Comparison of ENCODE assay signal across 1 cellular context in the genomic region with DNA sequence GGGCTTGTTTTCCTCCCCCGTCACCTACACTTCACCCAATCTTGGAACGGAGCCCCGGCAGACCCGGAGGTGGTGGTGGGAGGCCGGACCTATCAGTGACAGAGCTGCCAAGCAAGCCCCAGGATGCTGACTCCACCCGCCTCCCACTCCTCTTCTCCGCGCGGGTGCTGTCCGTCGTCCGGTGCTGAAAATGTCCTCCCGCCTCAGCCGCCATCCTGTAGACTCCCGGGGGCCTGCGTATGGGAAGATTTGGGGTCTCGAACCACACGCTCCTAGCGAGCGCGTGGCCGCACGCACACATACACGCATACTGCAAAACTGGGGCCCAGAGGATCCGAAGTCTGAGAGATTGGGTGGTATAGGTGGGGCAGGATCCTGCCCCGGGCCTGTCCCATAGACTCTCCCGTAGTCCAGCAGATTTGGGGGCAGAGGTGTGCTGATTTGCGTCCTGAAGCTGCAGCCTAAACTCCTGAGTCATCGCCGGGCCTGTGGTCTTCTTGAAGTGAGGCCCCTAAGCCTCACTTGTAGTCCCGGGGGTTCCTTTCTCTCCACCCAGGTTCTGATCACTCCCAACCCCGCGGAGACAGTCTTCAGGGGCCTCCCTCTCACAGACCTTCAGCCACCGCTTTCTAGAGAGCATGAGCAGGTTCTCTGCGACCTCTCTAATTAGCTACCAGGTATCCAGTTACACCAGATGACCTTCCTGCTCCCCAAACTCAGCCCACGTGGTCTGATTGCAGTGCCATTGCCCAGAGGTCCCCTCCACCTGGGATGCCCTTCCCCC.
TF ChIP-seq lines count a peak whose summit lies in the region.

No MANE protein-coding gene starts in this region.

TF ChIP-seq in SK-N-SH, 30 proteins besides CTCF, POLR2A, EP300 and RAD21 (continued from another document):
- TF ChIP-seq, protein P1, sequence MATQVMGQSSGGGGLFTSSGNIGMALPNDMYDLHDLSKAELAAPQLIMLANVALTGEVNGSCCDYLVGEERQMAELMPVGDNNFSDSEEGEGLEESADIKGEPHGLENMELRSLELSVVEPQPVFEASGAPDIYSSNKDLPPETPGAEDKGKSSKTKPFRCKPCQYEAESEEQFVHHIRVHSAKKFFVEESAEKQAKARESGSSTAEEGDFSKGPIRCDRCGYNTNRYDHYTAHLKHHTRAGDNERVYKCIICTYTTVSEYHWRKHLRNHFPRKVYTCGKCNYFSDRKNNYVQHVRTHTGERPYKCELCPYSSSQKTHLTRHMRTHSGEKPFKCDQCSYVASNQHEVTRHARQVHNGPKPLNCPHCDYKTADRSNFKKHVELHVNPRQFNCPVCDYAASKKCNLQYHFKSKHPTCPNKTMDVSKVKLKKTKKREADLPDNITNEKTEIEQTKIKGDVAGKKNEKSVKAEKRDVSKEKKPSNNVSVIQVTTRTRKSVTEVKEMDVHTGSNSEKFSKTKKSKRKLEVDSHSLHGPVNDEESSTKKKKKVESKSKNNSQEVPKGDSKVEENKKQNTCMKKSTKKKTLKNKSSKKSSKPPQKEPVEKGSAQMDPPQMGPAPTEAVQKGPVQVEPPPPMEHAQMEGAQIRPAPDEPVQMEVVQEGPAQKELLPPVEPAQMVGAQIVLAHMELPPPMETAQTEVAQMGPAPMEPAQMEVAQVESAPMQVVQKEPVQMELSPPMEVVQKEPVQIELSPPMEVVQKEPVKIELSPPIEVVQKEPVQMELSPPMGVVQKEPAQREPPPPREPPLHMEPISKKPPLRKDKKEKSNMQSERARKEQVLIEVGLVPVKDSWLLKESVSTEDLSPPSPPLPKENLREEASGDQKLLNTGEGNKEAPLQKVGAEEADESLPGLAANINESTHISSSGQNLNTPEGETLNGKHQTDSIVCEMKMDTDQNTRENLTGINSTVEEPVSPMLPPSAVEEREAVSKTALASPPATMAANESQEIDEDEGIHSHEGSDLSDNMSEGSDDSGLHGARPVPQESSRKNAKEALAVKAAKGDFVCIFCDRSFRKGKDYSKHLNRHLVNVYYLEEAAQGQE (IDR thresholded peaks at IDR 0.05; ENCODE audit: low read depth, low read length): peak; percentile 99
- TF ChIP-seq JUND (IDR thresholded peaks at IDR 0.05) (no peak), MEF2A (IDR thresholded peaks at IDR 0.05; ENCODE audit: borderline replicate concordance, low read depth) (no peak), GATA2 (CRISPR knock-in tag; IDR thresholded peaks at IDR 0.05) (no peak), TCF12 (IDR thresholded peaks at IDR 0.05) (no peak), SMC3 (IDR thresholded peaks at IDR 0.05; ENCODE audit: low read depth, low read length) (no peak), FOXM1 (IDR thresholded peaks at IDR 0.05; ENCODE audit: low read depth) (no peak), NFIC (IDR thresholded peaks at IDR 0.05; ENCODE audit: borderline replicate concordance) (no peak), MXI1 (IDR thresholded peaks at IDR 0.05; ENCODE audit: low read depth, low read length) (peak; percentile 74), SIN3A (IDR thresholded peaks at IDR 0.05; ENCODE audit: borderline replicate concordance, low read depth, low read length) (peak; percentile 97; the same call in 1 of the 2 replicates), CHD2 (IDR thresholded peaks at IDR 0.05; ENCODE audit: low read length, partially characterized antibody) (no peak), TEAD4 (IDR thresholded peaks at IDR 0.05; ENCODE audit: borderline replicate concordance, insufficient read depth) (no peak), FOXJ3 (CRISPR knock-in tag; IDR thresholded peaks at IDR 0.05) (no peak), EZH2phosphoT487 (IDR thresholded peaks at IDR 0.05; ENCODE audit: borderline replicate concordance, low read depth) (no peak), YY1 (IDR thresholded peaks at IDR 0.05; ENCODE audit: low read depth) (no peak), RCOR1 (IDR thresholded peaks at IDR 0.05; ENCODE audit: low read length) (no peak), PBX3 (IDR thresholded peaks at IDR 0.05) (no peak), GABPA (IDR thresholded peaks at IDR 0.05; ENCODE audit: low read depth) (no peak), RXRA (IDR thresholded peaks at IDR 0.05; ENCODE audit: borderline replicate concordance, low read depth) (no peak), POLR2AphosphoS5 (IDR thresholded peaks at IDR 0.05; ENCODE audit: low read depth, low read length) (no peak), TAF1 (IDR thresholded peaks at IDR 0.05; ENCODE audit: borderline replicate concordance, low read depth, low read length) (no peak)
- TF ChIP-seq, protein P2, sequence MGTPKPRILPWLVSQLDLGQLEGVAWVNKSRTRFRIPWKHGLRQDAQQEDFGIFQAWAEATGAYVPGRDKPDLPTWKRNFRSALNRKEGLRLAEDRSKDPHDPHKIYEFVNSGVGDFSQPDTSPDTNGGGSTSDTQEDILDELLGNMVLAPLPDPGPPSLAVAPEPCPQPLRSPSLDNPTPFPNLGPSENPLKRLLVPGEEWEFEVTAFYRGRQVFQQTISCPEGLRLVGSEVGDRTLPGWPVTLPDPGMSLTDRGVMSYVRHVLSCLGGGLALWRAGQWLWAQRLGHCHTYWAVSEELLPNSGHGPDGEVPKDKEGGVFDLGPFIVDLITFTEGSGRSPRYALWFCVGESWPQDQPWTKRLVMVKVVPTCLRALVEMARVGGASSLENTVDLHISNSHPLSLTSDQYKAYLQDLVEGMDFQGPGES (IDR thresholded peaks at IDR 0.05; ENCODE audit: low read depth, low read length): no peak
- TF ChIP-seq, protein P3, sequence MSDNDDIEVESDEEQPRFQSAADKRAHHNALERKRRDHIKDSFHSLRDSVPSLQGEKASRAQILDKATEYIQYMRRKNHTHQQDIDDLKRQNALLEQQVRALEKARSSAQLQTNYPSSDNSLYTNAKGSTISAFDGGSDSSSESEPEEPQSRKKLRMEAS (IDR thresholded peaks at IDR 0.05; ENCODE audit: low read depth): peak; percentile 75
- TF ChIP-seq, protein P4, sequence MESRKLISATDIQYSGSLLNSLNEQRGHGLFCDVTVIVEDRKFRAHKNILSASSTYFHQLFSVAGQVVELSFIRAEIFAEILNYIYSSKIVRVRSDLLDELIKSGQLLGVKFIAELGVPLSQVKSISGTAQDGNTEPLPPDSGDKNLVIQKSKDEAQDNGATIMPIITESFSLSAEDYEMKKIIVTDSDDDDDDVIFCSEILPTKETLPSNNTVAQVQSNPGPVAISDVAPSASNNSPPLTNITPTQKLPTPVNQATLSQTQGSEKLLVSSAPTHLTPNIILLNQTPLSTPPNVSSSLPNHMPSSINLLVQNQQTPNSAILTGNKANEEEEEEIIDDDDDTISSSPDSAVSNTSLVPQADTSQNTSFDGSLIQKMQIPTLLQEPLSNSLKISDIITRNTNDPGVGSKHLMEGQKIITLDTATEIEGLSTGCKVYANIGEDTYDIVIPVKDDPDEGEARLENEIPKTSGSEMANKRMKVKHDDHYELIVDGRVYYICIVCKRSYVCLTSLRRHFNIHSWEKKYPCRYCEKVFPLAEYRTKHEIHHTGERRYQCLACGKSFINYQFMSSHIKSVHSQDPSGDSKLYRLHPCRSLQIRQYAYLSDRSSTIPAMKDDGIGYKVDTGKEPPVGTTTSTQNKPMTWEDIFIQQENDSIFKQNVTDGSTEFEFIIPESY (IDR thresholded peaks at IDR 0.05; ENCODE audit: borderline replicate concordance, low read depth): no peak
